8 cellular contexts compared by ENCODE assay signal in the genomic region with DNA sequence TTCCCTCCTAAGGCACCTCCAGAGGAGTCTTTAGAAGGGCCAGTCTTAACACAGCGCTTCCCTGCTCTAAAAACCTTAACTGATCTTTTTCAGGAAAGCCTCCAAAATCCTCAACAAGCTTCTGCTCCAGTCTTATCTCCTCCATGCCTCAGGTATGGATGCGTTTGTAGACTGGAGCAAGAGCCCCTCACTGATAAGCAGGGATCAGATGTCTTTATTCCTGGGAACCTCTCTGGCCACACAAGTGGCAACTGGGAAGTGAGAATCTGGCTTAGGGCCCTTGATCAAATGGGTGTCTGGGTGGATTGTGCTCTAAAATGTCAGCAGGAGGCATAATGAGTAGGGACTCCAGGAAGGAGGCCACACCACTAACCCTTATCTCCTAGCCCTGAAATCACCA. TPM values are rescaled to one million over a fixed set of nuclear protein-coding genes. Genes with fewer than 3 reads are reported as not detected.
DNase-seq lines count a peak whose midpoint lies in the region; ATAC-seq, FAIRE-seq and TF ChIP-seq lines count a peak whose summit lies in the region.

No MANE protein-coding gene starts in this region.

- TF ChIP-seq CTCF in gastrocnemius medialis (IDR thresholded peaks at IDR 0.05 in 4 of 5, conservative IDR thresholded peaks at IDR 0.05 in 1 of 5) = no peak

- no peaks in the 10 kb centered on the region for H3K9me3 ChIP-seq in gastrocnemius medialis

- no peak for FAIRE-seq in GM12891 (lab: Jason Lieb, UNC)

- H3K4me1 Mint-ChIP-seq in effector memory CD8-positive, alpha-beta T cell (ENCODE audit: low read depth in 2 of 2) = peaks cover 6 to 8% of the 10 kb centered on the region in 2 donors

- peak overlapping the region in 1 of 2 donors; percentile 5 for H3K27ac Mint-ChIP-seq in effector memory CD8-positive, alpha-beta T cell

- no peaks in the 10 kb centered on the region for H3K36me3 ChIP-seq in gastrocnemius medialis

- no peaks in the 10 kb centered on the region for H3K36me3 Mint-ChIP-seq in effector memory CD8-positive, alpha-beta T cell (ENCODE audit: insufficient read depth)

- DNase-seq in NCI-H2107 treated with DMSO at 0.1 percent for 48 hours (lab: John Stamatoyannopoulos, UW; ENCODE audit: unreplicated experiment) (peak; percentile 63), NCI-H2107 (lab: John Stamatoyannopoulos, UW) (no peak), NCI-H526 (lab: John Stamatoyannopoulos, UW) (peak; percentile 29 to 60), gastrocnemius medialis (no peak), UCSD-AML1 (lab: John Stamatoyannopoulos, UW; ENCODE audit: unreplicated experiment) (no peak), GM12891 (ENCODE audit: insufficient read length, low spot score) (no peak), CD1c-positive myeloid dendritic cell (ENCODE audit: extremely low spot score) (no peak)
- DNase-seq in effector memory CD8-positive, alpha-beta T cell = no peak

- H3K4me3 Mint-ChIP-seq in effector memory CD8-positive, alpha-beta T cell = peak overlapping the region; percentile 81 to 82

- H3K9me3 Mint-ChIP-seq in effector memory CD8-positive, alpha-beta T cell = no peaks in the 10 kb centered on the region

- ATAC-seq in effector memory CD8-positive, alpha-beta T cell (replicated peaks) = no peak
- ATAC-seq in gastrocnemius medialis = no peak

- H3K4me1 ChIP-seq in gastrocnemius medialis = no peaks in the 10 kb centered on the region

- H3K27me3 ChIP-seq in gastrocnemius medialis = no peaks in the 10 kb centered on the region

- H3K27ac ChIP-seq in gastrocnemius medialis = no peak overlapping the region

- TF ChIP-seq POLR2A in gastrocnemius medialis (IDR thresholded peaks at IDR 0.05) = no peak
- no peak for TF ChIP-seq POLR2A in GM12891 (IDR thresholded peaks at IDR 0.05; ENCODE audit: low read depth, low read length)

- H3K27me3 Mint-ChIP-seq in effector memory CD8-positive, alpha-beta T cell = peaks cover 52 to 56% of the 10 kb centered on the region in 2 donors

- in situ Hi-C loops in gastrocnemius medialis (cut with MboI; ENCODE audit: low sequenced_read_pairs in 4 of 4) = no loop called here

- intact Hi-C loops in gastrocnemius medialis (cut with DNase I; ENCODE audit: low total_unique reads) = loop anchor here (2.0 kb wide), 1 partner anchor 40 kb away; no protein-coding TSS in a partner anchor

- peak overlapping the region in 3 of 4 donors; percentile 43 to 61 (median 59) for H3K4me3 ChIP-seq in gastrocnemius medialis

TF ChIP-seq in GM12891, 5 proteins besides CTCF, POLR2A, EP300 and RAD21:
- TF ChIP-seq POLR2AphosphoS5 (IDR thresholded peaks at IDR 0.05; ENCODE audit: low read depth, low read length) (no peak), TAF1 (IDR thresholded peaks at IDR 0.05; ENCODE audit: low read depth, low read length) (no peak), SPI1 (IDR thresholded peaks at IDR 0.05; ENCODE audit: low read depth, low read length) (no peak), PAX5 (IDR thresholded peaks at IDR 0.05; ENCODE audit: insufficient read depth, low read length, severe bottlenecking) (no peak), POU2F2 (IDR thresholded peaks at IDR 0.05; ENCODE audit: low read depth, low read length) (no peak)

RNA-seq across cellular contexts. Expression of gene ZBTB8A, which starts 1.4 kb away (rescaled TPM):
- 1 to 10 TPM; 2.5 to 5.2 (median 3.9) TPM for total RNA-seq in gastrocnemius medialis
- 0.56 TPM for polyA plus RNA-seq in GM12891 (2012; ENCODE audit: low read depth, missing spikeins)

Comparison
In these comparisons a context has a peak if more than half of its experiments do, and no peak if none do; other contexts are left out.
1. DNase-seq: peak in NCI-H2107 treated with DMSO at 0.1 percent for 48 hours (single experiment) and NCI-H526 (2 of 2); none in NCI-H2107 (single experiment), effector memory CD8-positive, alpha-beta T cell (0 of 3), gastrocnemius medialis (0 of 2), UCSD-AML1 (single experiment), GM12891 (single experiment) and CD1c-positive myeloid dendritic cell (single experiment).